13 cellular contexts compared by ENCODE assay signal in the genomic region with DNA sequence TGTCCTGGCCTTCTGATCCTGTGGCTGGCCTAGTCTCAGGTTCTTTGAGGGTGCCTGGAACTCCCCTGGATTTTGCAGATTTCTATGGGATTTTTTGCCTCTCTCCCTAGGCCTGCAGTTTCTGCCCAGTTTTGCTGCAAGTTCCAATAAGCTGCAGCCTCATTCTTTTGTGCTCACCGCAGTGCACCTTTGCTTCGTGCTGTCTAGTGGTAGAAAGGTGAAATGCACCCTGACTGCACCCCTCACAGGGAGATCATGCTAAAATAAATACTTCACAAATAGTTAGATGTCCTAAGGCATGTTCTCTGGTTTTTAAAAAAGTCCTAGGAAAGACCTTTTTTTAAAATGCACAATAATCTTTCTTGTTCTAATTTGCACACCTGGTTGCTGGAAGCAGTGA.
A peak's percentile ranks its signal among the peaks of the same experiment; 100 is the strongest.
DNase-seq lines count a peak whose midpoint lies in the region; TF ChIP-seq lines count a peak whose summit lies in the region.
"Had no signal": no experiment of that assay in that cellular context is flagged by ENCODE, and none has a peak within 500 bp of the region (broad histone marks: within the 10 kb centered on the region; RNA-seq: fewer than 3 reads in every experiment).

No MANE protein-coding gene starts in this region.

- peak overlapping the region; percentile 74 for H3K27ac Mint-ChIP-seq in nephron progenitor cell
- H3K27ac Mint-ChIP-seq: activated T-cell treated with anti-CD3 and anti-CD28 coated beads, Interleukin-2, amount 50 U/mL, for 24 hours had no signal

- no peaks in the 10 kb centered on the region for H3K9me3 Mint-ChIP-seq in nephron progenitor cell
- H3K9me3 Mint-ChIP-seq: activated T-cell treated with anti-CD3 and anti-CD28 coated beads, Interleukin-2, amount 50 U/mL, for 24 hours had no signal

- no peak overlapping the region for H3K4me3 Mint-ChIP-seq in nephron progenitor cell
- H3K4me3 Mint-ChIP-seq: activated T-cell treated with anti-CD3 and anti-CD28 coated beads, Interleukin-2, amount 50 U/mL, for 24 hours had no signal

- peaks cover 31% of the 10 kb centered on the region for H3K4me1 Mint-ChIP-seq in nephron progenitor cell

- no peak for DNase-seq in NB4 (ENCODE audit: low read depth)
- DNase-seq in cerebellar cortex (ENCODE audit: low spot score) = peak; percentile 10
- DNase-seq in nephron progenitor cell = no peak
- DNase-seq in cerebellar nuclear complex (lab: John Stamatoyannopoulos, UW) = no peak
- no peak for DNase-seq in NCI-H2107 (lab: John Stamatoyannopoulos, UW)
- DNase-seq in ACHN = no peak
- DNase-seq in middle frontal gyrus (ENCODE audit: extremely low spot score, low spot score) = no peak
- DNase-seq: activated T-cell treated with anti-CD3 and anti-CD28 coated beads, Interleukin-2, amount 50 U/mL, for 24 hours; COR-L47; NCI-H1930; occipital lobe had no signal

- in situ Hi-C loops in ACHN (cut with HindIII; ENCODE audit: low pct_ligation_motif_present, low pct_unique_long_range_greater_than_20kb, low sequenced_read_pairs) = no loop called here

- H3K36me3 Mint-ChIP-seq in nephron progenitor cell (ENCODE audit: low read depth) = peaks cover 36% of the 10 kb centered on the region

- H3K4me3 ChIP-seq in NB4 (ENCODE audit: low read depth, low read length) = no peak overlapping the region
- H3K4me3 ChIP-seq: cardiac muscle cell had no signal

- TF ChIP-seq CTCF in GM12873 (IDR thresholded peaks at IDR 0.05; ENCODE audit: insufficient read depth, low read depth, low read length, missing control alignments) (peak; percentile 47), NB4 (IDR thresholded peaks at IDR 0.05; ENCODE audit: low read depth, low read length) (peak; percentile 16), nephron progenitor cell (IDR thresholded peaks at IDR 0.05) (peak; percentile 38)

- TF ChIP-seq POLR2A in NB4 (IDR thresholded peaks at IDR 0.05; ENCODE audit: extremely low read depth, insufficient read length) = no peak

- H3K27me3 Mint-ChIP-seq in nephron progenitor cell (ENCODE audit: low read depth, poor library complexity) = peaks cover 12% of the 10 kb centered on the region
